25 cellular contexts compared by ENCODE assay signal in the genomic region with DNA sequence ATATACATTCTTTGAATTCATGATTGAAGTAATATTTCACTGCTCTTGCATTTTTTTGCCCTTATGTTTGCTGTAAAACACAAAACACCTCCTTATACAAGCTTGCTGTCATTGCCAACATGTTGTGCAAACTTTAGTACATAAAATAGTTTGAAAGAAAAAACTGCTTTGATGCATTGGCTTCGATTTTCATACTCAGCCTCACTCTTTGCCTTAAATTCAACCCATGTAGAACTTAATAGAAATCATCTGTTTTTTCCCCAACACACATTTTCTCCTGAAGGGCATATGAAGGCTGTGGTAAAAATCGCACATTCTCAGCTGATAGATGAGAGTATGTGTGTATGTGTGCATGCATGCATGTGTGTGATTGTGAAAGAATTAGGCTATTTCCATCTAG.
"Had no signal": no experiment of that assay in that cellular context is flagged by ENCODE, and none has a peak within 500 bp of the region (broad histone marks: within the 10 kb centered on the region; RNA-seq: fewer than 3 reads in every experiment).

No MANE protein-coding gene starts in this region.

- H3K36me3 ChIP-seq: esophagus squamous epithelium, ovary, thyroid gland, upper lobe of left lung had no signal

- H3K9me3 Mint-ChIP-seq: activated CD4-positive, alpha-beta memory T cell treated with anti-CD3 and anti-CD28 coated beads for 36 hours; activated naive CD4-positive, alpha-beta T cell treated with anti-CD3 and anti-CD28 coated beads, Interleukin-2, amount 10 ng/mL, durations not matched to agents 7 days and 5 days; activated T-cell treated with anti-CD3 and anti-CD28 coated beads, Interleukin-2, amount 50 U/mL, for 24 hours; nephron progenitor cell; stimulated activated effector memory CD8-positive, alpha-beta T cell treated with anti-CD3 and anti-CD28 coated beads, Interleukin-12 subunit alpha, Interleukin-12 subunit beta, amount 100 ng/mL, for 72 hours; stimulated activated naive CD8-positive, alpha-beta T cell treated with anti-CD3 and anti-CD28 coated beads, Interleukin-15, Interleukin-2, amounts not matched to agents 100 ng/mL and 50 ng/mL, for 24 hours had no signal

- H3K4me3 ChIP-seq: esophagus squamous epithelium, ovary, skin epidermis, thyroid gland, upper lobe of left lung had no signal

- H3K9me3 ChIP-seq: esophagus squamous epithelium, ovary, thyroid gland, upper lobe of left lung had no signal

- H3K27me3 ChIP-seq: esophagus squamous epithelium, ovary, thyroid gland, upper lobe of left lung had no signal

- H3K27ac ChIP-seq: epithelial cell of prostate, esophagus squamous epithelium, ovary, skin epidermis, upper lobe of left lung, VCaP had no signal

- H3K27me3 Mint-ChIP-seq: activated CD4-positive, alpha-beta memory T cell treated with anti-CD3 and anti-CD28 coated beads for 36 hours; activated naive CD4-positive, alpha-beta T cell treated with anti-CD3 and anti-CD28 coated beads, Interleukin-2, amount 10 ng/mL, durations not matched to agents 7 days and 5 days; activated T-cell treated with anti-CD3 and anti-CD28 coated beads, Interleukin-2, amount 50 U/mL, for 24 hours; progenitor cell of endocrine pancreas; stimulated activated naive CD8-positive, alpha-beta T cell treated with anti-CD3 and anti-CD28 coated beads, Interleukin-15, Interleukin-2, amounts not matched to agents 100 ng/mL and 50 ng/mL, for 24 hours had no signal

- H3K27ac Mint-ChIP-seq: activated CD4-positive, alpha-beta memory T cell treated with anti-CD3 and anti-CD28 coated beads for 36 hours; activated naive CD4-positive, alpha-beta T cell treated with anti-CD3 and anti-CD28 coated beads, Interleukin-2, amount 10 ng/mL, durations not matched to agents 7 days and 5 days; activated T-cell treated with anti-CD3 and anti-CD28 coated beads, Interleukin-2, amount 50 U/mL, for 24 hours; nephron progenitor cell; progenitor cell of endocrine pancreas; stimulated activated effector memory CD8-positive, alpha-beta T cell treated with anti-CD3 and anti-CD28 coated beads, Interleukin-12 subunit alpha, Interleukin-12 subunit beta, amount 100 ng/mL, for 72 hours; stimulated activated naive CD8-positive, alpha-beta T cell treated with anti-CD3 and anti-CD28 coated beads, Interleukin-15, Interleukin-2, amounts not matched to agents 100 ng/mL and 50 ng/mL, for 24 hours had no signal

- DNase-seq: activated CD4-positive, alpha-beta memory T cell treated with anti-CD3 and anti-CD28 coated beads for 36 hours; activated CD4-positive, alpha-beta T cell treated with anti-CD3 and anti-CD28 coated beads for 4 hours; activated CD8-positive, alpha-beta memory T cell treated with anti-CD3 and anti-CD28 coated beads, Interleukin-2, amount 50 U/mL, for 48 hours; activated gamma-delta T cell; activated naive CD4-positive, alpha-beta T cell treated with anti-CD3 and anti-CD28 coated beads, Interleukin-2, amount 10 ng/mL, durations not matched to agents 7 days and 5 days; activated T-cell treated with anti-CD3 and anti-CD28 coated beads, Interleukin-2, amount 50 U/mL, for 24 hours; anterior cingulate cortex; effector CD8-positive, alpha-beta T cell; esophagus squamous epithelium; foreskin melanocyte; left ventricle myocardium superior; nephron progenitor cell; ovary; retina; stimulated activated CD4-positive, alpha-beta T cell treated with anti-CD3 and anti-CD28 coated beads, Interleukin-4, amount 100 ng/mL, for 24 hours; substantia nigra; T-helper 1 cell; thyroid gland; upper lobe of left lung had no signal

- H3K4me3 Mint-ChIP-seq: activated CD4-positive, alpha-beta memory T cell treated with anti-CD3 and anti-CD28 coated beads for 36 hours; activated naive CD4-positive, alpha-beta T cell treated with anti-CD3 and anti-CD28 coated beads, Interleukin-2, amount 10 ng/mL, durations not matched to agents 7 days and 5 days; activated T-cell treated with anti-CD3 and anti-CD28 coated beads, Interleukin-2, amount 50 U/mL, for 24 hours; nephron progenitor cell; stimulated activated effector memory CD8-positive, alpha-beta T cell treated with anti-CD3 and anti-CD28 coated beads, Interleukin-12 subunit alpha, Interleukin-12 subunit beta, amount 100 ng/mL, for 72 hours; stimulated activated naive CD8-positive, alpha-beta T cell treated with anti-CD3 and anti-CD28 coated beads, Interleukin-15, Interleukin-2, amounts not matched to agents 100 ng/mL and 50 ng/mL, for 24 hours had no signal
